In genomic region chr3:123449986-123450474, GRCh38 we compare ENCODE assay signal across 8 cellular contexts. TPM values are rescaled to one million over a fixed set of nuclear protein-coding genes. Genes with fewer than 3 reads are reported as not detected.
DNase-seq lines count a peak whose midpoint lies in the region; ATAC-seq, FAIRE-seq and TF ChIP-seq lines count a peak whose summit lies in the region.

No MANE protein-coding gene starts in this region.

- peak; percentile 40 for DNase-seq in NCI-H2227 (lab: John Stamatoyannopoulos, UW; ENCODE audit: unreplicated experiment)
- DNase-seq in NCI-H2227 treated with DMSO at 0.1 percent for 48 hours (lab: John Stamatoyannopoulos, UW), result no peak
- no peak for DNase-seq in central memory CD8-positive, alpha-beta T cell (ENCODE audit: low spot score in 2 of 2)
- no peak for DNase-seq in lung (ENCODE audit: low spot score)
- peak; percentile 57 for DNase-seq in testis
- no peak for DNase-seq in D721Med (ENCODE audit: insufficient read length, low spot score)
- no peak for DNase-seq in stimulated activated naive CD4-positive, alpha-beta T cell treated with Interleukin-2 at 50 U/mL for 16 hours (lab: John Stamatoyannopoulos, UW)

- H3K27ac ChIP-seq in lung (ENCODE audit: low read depth in 1 of 2, low read length in 1 of 2), result peak overlapping the region in 1 of 2 donors; percentile 96
- peak overlapping the region; percentile 79 to 94 for H3K27ac ChIP-seq in testis

- no peaks in the 10 kb centered on the region for H3K9me3 Mint-ChIP-seq in central memory CD8-positive, alpha-beta T cell

- H3K27me3 ChIP-seq in lung (ENCODE audit: control insufficient read depth, insufficient read depth) (no peaks in the 10 kb centered on the region), testis (no peaks in the 10 kb centered on the region)

- peaks cover 2% of the 10 kb centered on the region for H3K36me3 Mint-ChIP-seq in central memory CD8-positive, alpha-beta T cell (ENCODE audit: insufficient read depth)

- H3K4me1 ChIP-seq in lung (ENCODE audit: control insufficient read depth in 2 of 2, insufficient read depth in 2 of 2, low read length in 2 of 2) (peaks cover 0 to 15% of the 10 kb centered on the region in 2 donors), testis (peaks cover 9% of the 10 kb centered on the region)

- H3K27ac Mint-ChIP-seq in central memory CD8-positive, alpha-beta T cell (ENCODE audit: low read depth), result no peak overlapping the region

- WGBS in lung, 2 donors, result 7% methylated on average over 29 to 31 of the region's 31 CpGs
- whole genome bisulfite sequencing in testis, 2 donors, result 3 to 6% methylated on average over 16 to 31 of the region's 31 CpGs

- TF ChIP-seq CTCF in lung (IDR thresholded peaks at IDR 0.05; ENCODE audit: control extremely low read depth, extremely low read depth), result no peak
- no peak for TF ChIP-seq CTCF in testis (IDR thresholded peaks at IDR 0.05)
- no peak for TF ChIP-seq CTCF in D721Med (IDR thresholded peaks at IDR 0.05; ENCODE audit: insufficient read depth, missing control alignments)

- no peak for ATAC-seq in central memory CD8-positive, alpha-beta T cell (replicated peaks; ENCODE audit: extremely low read depth, poor library complexity, severe bottlenecking)
- ATAC-seq in lung (ENCODE audit: insufficient read depth, low FRiP score) (no peak), HG02588 (IDR thresholded peaks at IDR 0.05; ENCODE audit: unreplicated experiment) (no peak)

- peak overlapping the region; percentile 38 for H3K4me3 ChIP-seq in lung
- H3K4me3 ChIP-seq in testis, result peak overlapping the region; percentile 75 to 78

- H3K9me3 ChIP-seq in lung (ENCODE audit: control insufficient read depth in 2 of 2, insufficient read depth in 1 of 2, low read length in 1 of 2) (peaks cover 0 to 4% of the 10 kb centered on the region in 2 donors), testis (no peaks in the 10 kb centered on the region)

- peak overlapping the region; percentile 59 for H3K4me3 Mint-ChIP-seq in central memory CD8-positive, alpha-beta T cell

- intact Hi-C loops in testis (cut with DNase I; ENCODE audit: low total_unique reads), result loop anchor here (10.0 kb wide), 1 partner anchor 115 kb away; no protein-coding TSS in a partner anchor

- peaks cover 58% of the 10 kb centered on the region for H3K27me3 Mint-ChIP-seq in central memory CD8-positive, alpha-beta T cell

- TF ChIP-seq POLR2A in testis (IDR thresholded peaks at IDR 0.05), result no peak

- no peaks in the 10 kb centered on the region for H3K4me1 Mint-ChIP-seq in central memory CD8-positive, alpha-beta T cell

- H3K36me3 ChIP-seq in lung (ENCODE audit: control insufficient read depth in 2 of 2, insufficient read depth in 2 of 2, low read length in 2 of 2) (no peaks in the 10 kb centered on the region), testis (ENCODE audit: low read depth, missing control alignments) (no peaks in the 10 kb centered on the region)

- no peak for FAIRE-seq in D721Med (lab: Jason Lieb, UNC)

RNA-seq across cellular contexts. Expression of gene ADCY5, which starts 1.1 kb away (rescaled TPM):
- 1 to 10 TPM; 3.2 to 8.4 TPM for total RNA-seq in lung
- 1 to 10 TPM; 1.2 to 1.7 TPM for polyA plus RNA-seq in lung
- total RNA-seq in testis, result 10 to 100 TPM; 33.6 to 41.6 TPM
- polyA plus RNA-seq in testis (ENCODE audit: insufficient read depth, low read depth, low replicate concordance), result 16.5 TPM

Comparison
In these comparisons a context has a peak if more than half of its experiments do, and no peak if none do; other contexts are left out.
1. DNase-seq: peak in NCI-H2227 (single experiment) and testis (single experiment); none in NCI-H2227 treated with DMSO at 0.1 percent for 48 hours (single experiment), central memory CD8-positive, alpha-beta T cell (0 of 2), lung (single experiment), D721Med (single experiment) and stimulated activated naive CD4-positive, alpha-beta T cell treated with Interleukin-2 at 50 U/mL for 16 hours (single experiment).